Comparison of ENCODE assay signal across 8 cellular contexts in genomic region chr5:59587489-59588337, GRCh38.
DNase-seq lines count a peak whose midpoint lies in the region; ATAC-seq, FAIRE-seq and TF ChIP-seq lines count a peak whose summit lies in the region.

No MANE protein-coding gene starts in this region.

- H3K9ac ChIP-seq in smooth muscle cell (ENCODE audit: low read depth): no peak overlapping the region

- H3F3A ChIP-seq in smooth muscle cell (ENCODE audit: low read depth): no peaks in the 10 kb centered on the region

- peaks cover 2 to 3% (median 3%) of the 10 kb centered on the region in 3 donors for H3K27me3 Mint-ChIP-seq in immature natural killer cell (ENCODE audit: low read depth in 3 of 3)

- no peak for TF ChIP-seq CTCF in bronchial epithelial cell (IDR thresholded peaks at IDR 0.05; ENCODE audit: insufficient read depth, low read length, severe bottlenecking)
- no peak for TF ChIP-seq CTCF in smooth muscle cell (IDR thresholded peaks at IDR 0.05; ENCODE audit: borderline replicate concordance, insufficient read depth, poor library complexity, severe bottlenecking)

- H3K4me2 ChIP-seq in smooth muscle cell: peak overlapping the region; percentile 82

- H3K27ac Mint-ChIP-seq in immature natural killer cell: peak overlapping the region in 1 of 6 donors; percentile 37

- H2AFZ ChIP-seq in smooth muscle cell (ENCODE audit: low read depth): peak overlapping the region; percentile 37

- WGBS in smooth muscle cell (ENCODE audit: low lambda C conversion rate): 8% methylated on average over 17 of the region's 17 CpGs

- no peaks in the 10 kb centered on the region for H3K27me3 ChIP-seq in bronchial epithelial cell (ENCODE audit: control insufficient read depth, insufficient read depth, low read length)
- no peaks in the 10 kb centered on the region for H3K27me3 ChIP-seq in smooth muscle cell (ENCODE audit: low read depth)

- peaks cover 0 to 2% (median 0%) of the 10 kb centered on the region in 6 donors for H3K9me3 Mint-ChIP-seq in immature natural killer cell

- FAIRE-seq in bronchial epithelial cell (lab: Jason Lieb, UNC): no peak

- peak; percentile 80 for DNase-seq in DMS 273 (lab: John Stamatoyannopoulos, UW; ENCODE audit: unreplicated experiment)
- DNase-seq in NCI-H187 treated with DMSO at 0.1 percent for 48 hours (lab: John Stamatoyannopoulos, UW): peak; percentile 34
- peak; percentile 51 for DNase-seq in bronchial epithelial cell (ENCODE audit: low read depth)
- no peak for DNase-seq in immature natural killer cell
- DNase-seq in smooth muscle cell (lab: John Stamatoyannopoulos, UW; ENCODE audit: unreplicated experiment): peak; percentile 14
- DNase-seq in NAMALWA (ENCODE audit: low spot score): no peak
- no peak for DNase-seq in GM19238 (ENCODE audit: insufficient read length, low spot score)

- no peaks in the 10 kb centered on the region for H3K79me2 ChIP-seq in smooth muscle cell (ENCODE audit: low read depth)

- H3K36me3 ChIP-seq in bronchial epithelial cell (ENCODE audit: control insufficient read depth, insufficient read depth, low read length): no peaks in the 10 kb centered on the region
- H3K36me3 ChIP-seq in smooth muscle cell (ENCODE audit: low read depth): no peaks in the 10 kb centered on the region

- peaks cover 0 to 3% (median 0%) of the 10 kb centered on the region in 3 donors for H3K36me3 Mint-ChIP-seq in immature natural killer cell

- H3K4me3 Mint-ChIP-seq in immature natural killer cell: peak overlapping the region; percentile 22 to 69 (median 63)

- no peak for ATAC-seq in GM18870 (IDR thresholded peaks at IDR 0.05; ENCODE audit: unreplicated experiment)

- peaks cover 10% of the 10 kb centered on the region for H3K4me1 ChIP-seq in smooth muscle cell (ENCODE audit: low read depth)

- H3K27ac ChIP-seq in smooth muscle cell (ENCODE audit: low read depth): no peak overlapping the region

- H3K4me3 ChIP-seq in bronchial epithelial cell (ENCODE audit: low read depth, low read length) (no peak overlapping the region), smooth muscle cell (peak overlapping the region; percentile 40)

- H4K20me1 ChIP-seq in smooth muscle cell (ENCODE audit: low read depth): peaks cover 69% of the 10 kb centered on the region

- H3K4me1 Mint-ChIP-seq in immature natural killer cell: peaks cover 19 to 24% of the 10 kb centered on the region in 2 donors

- H3K9me3 ChIP-seq in smooth muscle cell (replicated peaks; ENCODE audit: low read depth): no peaks in the 10 kb centered on the region

Comparison
In these comparisons a context has a peak if more than half of its experiments do, and no peak if none do; other contexts are left out.
1. DNase-seq: peak in DMS 273 (single experiment), NCI-H187 treated with DMSO at 0.1 percent for 48 hours (single experiment), bronchial epithelial cell (single experiment) and smooth muscle cell (single experiment); none in immature natural killer cell (0 of 3), NAMALWA (single experiment) and GM19238 (single experiment).